21 cellular contexts compared by ENCODE assay signal in the genomic region with DNA sequence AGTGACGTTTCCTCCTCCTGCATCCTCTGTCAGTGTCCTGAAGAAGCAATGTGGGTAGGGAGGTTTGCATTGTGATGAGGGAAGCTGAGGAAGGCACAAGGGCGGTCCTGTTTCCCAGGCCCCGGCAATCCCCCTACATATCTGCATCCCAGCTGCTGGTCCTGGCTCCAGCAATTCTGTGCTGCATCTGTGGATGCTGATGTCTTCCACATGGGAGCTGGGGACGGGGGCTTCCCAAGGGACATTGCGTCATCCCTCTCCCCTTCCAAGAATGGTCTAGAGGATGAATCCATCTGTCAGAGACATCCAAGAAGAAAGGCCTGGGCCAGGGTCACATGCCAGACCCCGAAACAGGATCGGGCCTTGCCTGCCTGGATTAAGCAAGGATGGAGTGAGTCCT. TPM values are rescaled to one million over a fixed set of nuclear protein-coding genes. Genes with fewer than 3 reads are reported as not detected.
DNase-seq lines count a peak whose midpoint lies in the region; ATAC-seq and TF ChIP-seq lines count a peak whose summit lies in the region.
"Had no signal": no experiment of that assay in that cellular context is flagged by ENCODE, and none has a peak within 500 bp of the region (broad histone marks: within the 10 kb centered on the region; RNA-seq: fewer than 3 reads in every experiment).

No MANE protein-coding gene starts in this region.

- no peak for TF ChIP-seq CTCF in colonic mucosa (IDR thresholded peaks at IDR 0.05)
- TF ChIP-seq CTCF in MCF 10A (IDR thresholded peaks at IDR 0.05; ENCODE audit: unreplicated experiment), result no peak

- H3K27me3 Mint-ChIP-seq in MCF 10A (ENCODE audit: insufficient read depth, unreplicated experiment), result peaks cover 37% of the 10 kb centered on the region

- H3K4me3 Mint-ChIP-seq in MCF 10A (ENCODE audit: unreplicated experiment), result no peak overlapping the region
- H3K4me3 Mint-ChIP-seq: CD8-positive, alpha-beta T cell; GM23338 had no signal

- H3K27ac Mint-ChIP-seq in MCF 10A (ENCODE audit: low read depth, unreplicated experiment), result no peak overlapping the region
- H3K27ac Mint-ChIP-seq: CD8-positive, alpha-beta T cell; GM23338 had no signal

- H3K36me3 Mint-ChIP-seq in MCF 10A (ENCODE audit: insufficient read depth, unreplicated experiment), result no peaks in the 10 kb centered on the region
- H3K36me3 Mint-ChIP-seq: CD8-positive, alpha-beta T cell had no signal

- no peaks in the 10 kb centered on the region for H3K9me3 Mint-ChIP-seq in MCF 10A (ENCODE audit: unreplicated experiment)
- H3K9me3 Mint-ChIP-seq: CD8-positive, alpha-beta T cell; GM23338 had no signal

- no peak overlapping the region for H3K27ac ChIP-seq in colonic mucosa
- H3K27ac ChIP-seq: A549, BLaER1, SJCRH30 had no signal

- no peaks in the 10 kb centered on the region for H3K4me1 Mint-ChIP-seq in MCF 10A (ENCODE audit: insufficient read depth, unreplicated experiment)

- no TSS peak for BruUV-seq in MCF 10A (replicated peaks; lab: Mats Ljungman, UMichigan)

- H3K9ac ChIP-seq in colonic mucosa (ENCODE audit: low read depth in 2 of 2, low read length in 2 of 2), result no peak overlapping the region
- H3K9ac ChIP-seq: BLaER1 had no signal

- H3K36me3 ChIP-seq in colonic mucosa, result no peaks in the 10 kb centered on the region
- H3K36me3 ChIP-seq: BLaER1, SJCRH30 had no signal

- CTCF ChIA-PET in MCF 10A (lab: Yijun Ruan, JAX), result interaction anchor here (1.2 kb wide), 1 partner anchor 131 kb away, joined by 3 read pairs; no protein-coding TSS in a partner anchor

- H3K27me3 ChIP-seq in colonic mucosa, result no peaks in the 10 kb centered on the region
- H3K27me3 ChIP-seq: BLaER1, SJCRH30 had no signal

- peak; percentile 51 for ATAC-seq in Right ventricle myocardium superior (ENCODE audit: poor library complexity)
- peak; percentile 4 for ATAC-seq in sciatic nerve
- ATAC-seq: A549; CD8-positive, alpha-beta T cell; HCT116 had no signal

- no peaks in the 10 kb centered on the region for H3K9me3 ChIP-seq in colonic mucosa
- H3K9me3 ChIP-seq: A549, BLaER1, SJCRH30 had no signal

- intact Hi-C loops in Right ventricle myocardium superior (cut with DNase I), result no loop called here
- intact Hi-C loops in cardiac septum (cut with DNase I), result no loop called here
- intact Hi-C loops in colonic mucosa (cut with DNase I), result no loop called here
- intact Hi-C loops in sciatic nerve (cut with DNase I), result no loop called here
- intact Hi-C loops in MCF 10A (cut with micrococcal nuclease), result no loop called here

- H3K4me1 ChIP-seq in colonic mucosa, result no peaks in the 10 kb centered on the region
- H3K4me1 ChIP-seq: A549, BLaER1, SJCRH30 had no signal

- POLR2A ChIA-PET in MCF 10A (lab: Yijun Ruan, JAX), result interaction anchor here (0.8 kb wide), 1 partner anchor 37 kb away, joined by 4 read pairs; no protein-coding TSS in a partner anchor

- no peak overlapping the region for H3K4me3 ChIP-seq in colonic mucosa
- H3K4me3 ChIP-seq: A549, BLaER1, GM23338, SJCRH30 had no signal

- DNase-seq in Right ventricle myocardium superior, result peak; percentile 57
- no peak for DNase-seq in cardiac septum (ENCODE audit: low spot score)
- DNase-seq in colonic mucosa, result peak; percentile 26
- DNase-seq in fibroblast of the conjunctiva (ENCODE audit: low read depth), result peak; percentile 60
- DNase-seq in sciatic nerve (ENCODE audit: low spot score), result no peak
- DNase-seq in MCF 10A (ENCODE audit: unreplicated experiment), result no peak
- DNase-seq in cortex of kidney (lab: John Stamatoyannopoulos, UW), result no peak
- no peak for DNase-seq in cerebellum (ENCODE audit: low spot score)
- DNase-seq: Calu3; CD8-positive, alpha-beta T cell; NCI-H1092 treated with DMSO at 0.1 percent for 48 hours; NCI-H2081; NCI-H510A; NCI-H774; OCI-M1; RPMI8226; SJCRH30 had no signal

RNA-seq across cellular contexts. Expression of a gene that starts 52.1 kb away (rescaled TPM):
- total RNA-seq in Right ventricle myocardium superior (1.9 TPM), cardiac septum (1.9 TPM), colonic mucosa (1 to 10 TPM; 1.3 to 8.2 TPM), sciatic nerve (29.7 TPM), MCF 10A (2022) (not detected in 2 replicates), cerebellum (17.3 TPM)
- total RNA-seq: Calu3; CD8-positive, alpha-beta T cell had no signal

Comparison
In these comparisons a context has a peak if more than half of its experiments do, and no peak if none do; other contexts are left out.
1. DNase-seq: peak in Right ventricle myocardium superior (single experiment), colonic mucosa (single experiment) and fibroblast of the conjunctiva (single experiment); none in cardiac septum (single experiment), sciatic nerve (single experiment), MCF 10A (single experiment), cortex of kidney (single experiment) and cerebellum (single experiment).